In the genomic region with DNA sequence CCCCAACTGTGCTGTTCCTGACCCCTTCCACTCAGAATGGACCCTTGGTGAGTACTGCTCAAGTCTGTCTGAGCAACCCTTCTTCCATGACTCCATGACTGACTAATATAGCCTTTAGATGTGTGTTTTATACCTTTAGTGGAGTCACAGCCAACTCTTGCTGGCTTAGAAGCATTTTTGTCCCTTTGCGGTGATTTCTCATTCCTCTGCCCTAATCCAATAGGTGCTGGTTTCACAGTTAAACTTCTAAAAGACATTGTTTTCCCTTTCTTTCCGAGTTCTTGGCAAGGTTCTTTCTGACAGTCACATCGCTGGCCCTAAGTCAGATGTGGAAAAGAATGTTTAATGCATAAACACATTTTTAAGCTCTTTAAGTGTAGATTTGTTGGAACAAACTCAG, we compare ENCODE assay signal across 30 cellular contexts. TPM values are rescaled to one million over a fixed set of nuclear protein-coding genes. Genes with fewer than 3 reads are reported as not detected.
DNase-seq lines count a peak whose midpoint lies in the region; FAIRE-seq and TF ChIP-seq lines count a peak whose summit lies in the region.
"Had no signal": no experiment of that assay in that cellular context is flagged by ENCODE, and none has a peak within 500 bp of the region (broad histone marks: within the 10 kb centered on the region; RNA-seq: fewer than 3 reads in every experiment).

No MANE protein-coding gene starts in this region.

- DNase-seq in adipocyte (ENCODE audit: low read depth) (no peak), esophagus muscularis mucosa (ENCODE audit: extremely low spot score) (no peak), uterus (no peak), kidney glomerular epithelial cell (lab: John Stamatoyannopoulos, UW) (no peak), H54 (ENCODE audit: insufficient read length, low spot score) (no peak), GM19239 (ENCODE audit: insufficient read length, low spot score) (no peak), KBM-7 (no peak)
- DNase-seq: DMS53, GDM1, H7, HFFc6, NCI-H1105, NCI-H146, NCI-H2029, NCI-H226, NCI-H510A treated with DMSO at 0.1 percent for 48 hours, NCI-H748 treated with DMSO at 0.1 percent for 48 hours, PC-9, RPMI8226, SHP77 had no signal

- H3K9me3 ChIP-seq in adipocyte (ENCODE audit: control insufficient read depth, low read length), result peaks cover 10% of the 10 kb centered on the region
- H3K9me3 ChIP-seq in esophagus muscularis mucosa, result peaks cover 0 to 15% (median 3%) of the 10 kb centered on the region in 4 donors
- H3K9me3 ChIP-seq in uterus, result no peaks in the 10 kb centered on the region

- no peaks in the 10 kb centered on the region for H3K36me3 Mint-ChIP-seq in nephron (ENCODE audit: low read depth)

- H3K36me3 ChIP-seq in adipocyte (ENCODE audit: control insufficient read depth, insufficient read depth, low read length, severe bottlenecking) (peaks cover 9% of the 10 kb centered on the region), esophagus muscularis mucosa (no peaks in the 10 kb centered on the region), uterus (no peaks in the 10 kb centered on the region)

- no peak for TF ChIP-seq EP300 in esophagus muscularis mucosa (IDR thresholded peaks at IDR 0.05)

- peak overlapping the region in 1 of 3 experiments; percentile 56 for H3K4me3 Mint-ChIP-seq in nephron
- H3K4me3 Mint-ChIP-seq: B cell, CD14-positive monocyte, HFFc6 had no signal

- peaks cover 25% of the 10 kb centered on the region for H3K4me1 Mint-ChIP-seq in nephron

- H3K9me3 Mint-ChIP-seq in nephron, result peaks cover 8% of the 10 kb centered on the region

- H3K27me3 Mint-ChIP-seq in nephron (ENCODE audit: low read depth), result peaks cover 17% of the 10 kb centered on the region

- TF ChIP-seq POLR2A in esophagus muscularis mucosa (IDR thresholded peaks at IDR 0.05; ENCODE audit: low read depth) (no peak), uterus (IDR thresholded peaks at IDR 0.05) (no peak), H54 (IDR thresholded peaks at IDR 0.05; ENCODE audit: low read depth, low read length) (no peak)

- no peak for FAIRE-seq in H54 (lab: Jason Lieb, UNC)
- no peak for FAIRE-seq in GM19239 (lab: Jason Lieb, UNC)
- FAIRE-seq: A549, D721Med, GM18507, HepG2, K562 had no signal

- peak overlapping the region; percentile 8 to 52 (median 48) for H3K27ac ChIP-seq in esophagus muscularis mucosa (replicated peaks in 1 of 4)
- peak overlapping the region; percentile 44 to 54 for H3K27ac ChIP-seq in uterus
- H3K27ac ChIP-seq: A549, HL-60, PC-9 had no signal

- WGBS in esophagus muscularis mucosa, result 50% methylated on average over 3 of the region's 3 CpGs

- H3K27me3 ChIP-seq in adipocyte (replicated peaks; ENCODE audit: control insufficient read depth, insufficient read depth, low read length), result no peaks in the 10 kb centered on the region
- H3K27me3 ChIP-seq in esophagus muscularis mucosa, result peaks cover 0 to 11% (median 0%) of the 10 kb centered on the region in 4 donors
- H3K27me3 ChIP-seq in uterus, result no peaks in the 10 kb centered on the region

- peak overlapping the region; percentile 19 for H3K9ac ChIP-seq in adipocyte (ENCODE audit: low read length)

- TF ChIP-seq CTCF in esophagus muscularis mucosa (IDR thresholded peaks at IDR 0.05) (no peak), nephron (IDR thresholded peaks at IDR 0.05; ENCODE audit: unreplicated experiment in 3 of 3) (no peak), uterus (IDR thresholded peaks at IDR 0.05) (no peak)

- H3K27ac Mint-ChIP-seq in nephron, result peak overlapping the region in 2 of 3 experiments; percentile 50 to 87
- H3K27ac Mint-ChIP-seq: B cell, CD14-positive monocyte, HFFc6 had no signal

- in situ Hi-C loops in KBM-7 (cut with MboI; ENCODE audit: low pct_unique_long_range_greater_than_20kb, low sequenced_read_pairs), result loop anchor here (25.0 kb wide), 2 partner anchors 288 to 413 kb away; no protein-coding TSS in a partner anchor

- H3K4me1 ChIP-seq in adipocyte (ENCODE audit: control insufficient read depth, insufficient read depth, low read length), result peaks cover 61% of the 10 kb centered on the region
- peaks cover 9 to 45% (median 43%) of the 10 kb centered on the region in 4 donors for H3K4me1 ChIP-seq in esophagus muscularis mucosa
- H3K4me1 ChIP-seq in uterus, result no peaks in the 10 kb centered on the region

- intact Hi-C loops in esophagus muscularis mucosa (cut with DNase I) (no loop called here), uterus (cut with DNase I; ENCODE audit: low total_unique reads) (no loop called here)

- H3K4me3 ChIP-seq in adipocyte (ENCODE audit: low read length), result peak overlapping the region; percentile 60
- no peak overlapping the region for H3K4me3 ChIP-seq in esophagus muscularis mucosa
- no peak overlapping the region for H3K4me3 ChIP-seq in uterus
- H3K4me3 ChIP-seq: A549, K562, PC-9 had no signal

RNA-seq across cellular contexts. Expression of a gene that starts 4.0 kb away (rescaled TPM):
- total RNA-seq in esophagus muscularis mucosa (10 to 100 TPM; 24.9 to 35.5 (median 30.7) TPM), uterus (10 to 100 TPM; 14.4 to 30.4 (median 24.1) TPM)
- total RNA-seq: B cell, HFFc6, HT-29 had no signal

RNA-seq across cellular contexts. Expression of a gene that starts 7.8 kb away (rescaled TPM):
- total RNA-seq in esophagus muscularis mucosa (10 to 100 TPM in 1 of 4 donors, 1 to 10 TPM in 3; 3.0 to 11.3 (median 6.8) TPM), uterus (100 to 1,000 TPM in 1 of 4 donors, 10 to 100 TPM in 3; 17.4 to 107 (median 73.2) TPM)
- total RNA-seq: B cell, H7, HFFc6, HT-29, K562, PC-9 had no signal
